27 cellular contexts compared by ENCODE assay signal in genomic region chr6:91611190-91611589, GRCh38.
"Had no signal": no experiment of that assay in that cellular context is flagged by ENCODE, and none has a peak within 500 bp of the region (broad histone marks: within the 10 kb centered on the region; RNA-seq: fewer than 3 reads in every experiment).

No MANE protein-coding gene starts in this region.

- H3K4me1 ChIP-seq: stomach, suprapubic skin, testis, thyroid gland, tibial artery, tibial nerve, transverse colon, upper lobe of left lung, upper lobe of right lung, uterus, vagina had no signal

- H3K27me3 ChIP-seq: stomach, suprapubic skin, testis, thyroid gland, tibial artery, tibial nerve, transverse colon, upper lobe of left lung, upper lobe of right lung, uterus, vagina had no signal

- H3K9me3 ChIP-seq: stomach, suprapubic skin, testis, thoracic aorta, thyroid gland, tibial artery, tibial nerve, transverse colon, upper lobe of left lung, upper lobe of right lung, uterus, vagina had no signal

- H3K27ac ChIP-seq: stomach, suprapubic skin, testis, thoracic aorta, thyroid gland, tibial artery, tibial nerve, transverse colon, upper lobe of left lung, upper lobe of right lung, uterus, vagina had no signal

- H3K36me3 ChIP-seq: stomach, suprapubic skin, thoracic aorta, thyroid gland, tibial artery, tibial nerve, transverse colon, upper lobe of left lung, upper lobe of right lung, uterus, vagina had no signal

- FAIRE-seq: urothelium cell line had no signal

- H3K4me3 ChIP-seq: stomach, suprapubic skin, testis, thoracic aorta, thyroid gland, tibial artery, tibial nerve, transverse colon, upper lobe of left lung, upper lobe of right lung, uterus, vagina had no signal

- ATAC-seq: stimulated activated effector memory CD8-positive, alpha-beta T cell treated with anti-CD3 and anti-CD28 coated beads, Interleukin-12 subunit alpha, Interleukin-12 subunit beta, amount 100 ng/mL, for 72 hours; stimulated activated memory B cell treated with anti-CD40 and anti-IgM and Interleukin-4, amounts not matched to agents 10 μg/mL and 1 μg/mL and 100 μg/mL, for 72 hours; stimulated activated naive B cell treated with anti-CD40 and anti-IgM and Interleukin-4, amounts not matched to agents 10 μg/mL and 1 μg/mL and 100 μg/mL, for 72 hours; stimulated activated naive CD8-positive, alpha-beta T cell treated with anti-CD3 and anti-CD28 coated beads, Interleukin-15, amount 100 ng/mL, for 72 hours; stimulated activated naive CD8-positive, alpha-beta T cell treated with anti-CD3 and anti-CD28 coated beads, Interleukin-15, Interleukin-2, amounts not matched to agents 100 U/mL and 50 U/mL, for 24 hours; upper lobe of right lung had no signal

- DNase-seq: stimulated activated CD4-positive, alpha-beta T cell treated with anti-CD3 and anti-CD28 coated beads, Interleukin-2, amount 100 ng/mL, for 48 hours; stimulated activated CD4-positive, alpha-beta T cell treated with anti-CD3 and anti-CD28 coated beads, Interleukin-4, amount 100 ng/mL, for 1 hour; stimulated activated CD4-positive, alpha-beta T cell treated with anti-CD3 and anti-CD28 coated beads, Interleukin-4, amount 100 ng/mL, for 24 hours; stimulated activated CD4-positive, alpha-beta T cell treated with anti-CD3 and anti-CD28 coated beads, Interleukin-4, amount 100 ng/mL, for 4 hours; stimulated activated CD8-positive, alpha-beta memory T cell treated with anti-CD3 and anti-CD28 coated beads, Interleukin-4, amount 100 ng/mL, for 48 hours; stimulated activated naive B cell treated with anti-CD40 and anti-IgM and Interleukin-4, amounts not matched to agents 10 μg/mL and 1 μg/mL and 100 μg/mL, for 72 hours; stimulated activated naive CD4-positive, alpha-beta T cell; stimulated activated naive CD4-positive, alpha-beta T cell treated with Interleukin-2 at 50 U/mL for 16 hours; stimulated activated naive CD8-positive, alpha-beta T cell treated with anti-CD3 and anti-CD28 coated beads, Interleukin-15, amount 100 ng/mL, for 72 hours; stimulated activated naive CD8-positive, alpha-beta T cell treated with anti-CD3 and anti-CD28 coated beads, Interleukin-15, Interleukin-2, amounts not matched to agents 100 U/mL and 50 U/mL, for 24 hours; stomach; substantia nigra; testis; thyroid gland; tibial artery; transverse colon; trophoblast cell; upper lobe of left lung; upper lobe of right lung; uterus had no signal
